ENCODE assay signal across 18 cellular contexts in genomic region chr18:76633504-76634259, GRCh38.
"Had no signal": no experiment of that assay in that cellular context is flagged by ENCODE, and none has a peak within 500 bp of the region (broad histone marks: within the 10 kb centered on the region; RNA-seq: fewer than 3 reads in every experiment).

No MANE protein-coding gene starts in this region.

- H3K27me3 ChIP-seq: dorsolateral prefrontal cortex, gastroesophageal sphincter, heart right ventricle, neutrophil, thyroid gland had no signal

- H3K27ac Mint-ChIP-seq: activated CD8-positive, alpha-beta T cell treated with anti-CD3 and anti-CD28 coated beads, Interleukin-2, amount 10 ng/mL, durations not matched to agents 7 days and 5 days; activated naive CD8-positive, alpha-beta T cell; endodermal cell; natural killer cell; stimulated activated naive B cell treated with anti-CD40 and anti-IgM and Interleukin-4, amounts not matched to agents 10 μg/mL and 1 μg/mL and 100 μg/mL, for 72 hours had no signal

- H3K4me3 ChIP-seq: dorsolateral prefrontal cortex, gastroesophageal sphincter, heart right ventricle, thyroid gland had no signal

- H3K79me2 ChIP-seq: parathyroid adenoma had no signal

- H3K4me1 Mint-ChIP-seq: endodermal cell; natural killer cell; stimulated activated naive B cell treated with anti-CD40 and anti-IgM and Interleukin-4, amounts not matched to agents 10 μg/mL and 1 μg/mL and 100 μg/mL, for 72 hours had no signal

- H2AFZ ChIP-seq: parathyroid adenoma had no signal

- H3K36me3 ChIP-seq: gastroesophageal sphincter, heart right ventricle, neutrophil, thyroid gland had no signal

- DNase-seq: activated CD4-positive, alpha-beta T cell treated with anti-CD3 and anti-CD28 coated beads for 4 hours; activated CD8-positive, alpha-beta memory T cell treated with anti-CD3 and anti-CD28 coated beads, Interleukin-2, amount 50 U/mL, for 4 hours; activated CD8-positive, alpha-beta T cell treated with anti-CD3 and anti-CD28 coated beads, Interleukin-2, amount 10 ng/mL, durations not matched to agents 7 days and 5 days; activated gamma-delta T cell treated with Interleukin-2 at 50 U/mL for 16 hours; activated T-cell treated with anti-CD3 and anti-CD28 coated beads, Interleukin-2, amount 50 U/mL, for 48 hours; amniotic stem cell; dorsolateral prefrontal cortex; endodermal cell; heart right ventricle; mesendoderm; natural killer cell; stimulated activated naive B cell treated with anti-CD40 and anti-IgM and Interleukin-4, amounts not matched to agents 10 μg/mL and 1 μg/mL and 100 μg/mL, for 72 hours; thyroid gland had no signal

- H3K4me3 Mint-ChIP-seq: activated CD8-positive, alpha-beta T cell treated with anti-CD3 and anti-CD28 coated beads, Interleukin-2, amount 10 ng/mL, durations not matched to agents 7 days and 5 days; activated naive CD8-positive, alpha-beta T cell; endodermal cell; natural killer cell; stimulated activated naive B cell treated with anti-CD40 and anti-IgM and Interleukin-4, amounts not matched to agents 10 μg/mL and 1 μg/mL and 100 μg/mL, for 72 hours had no signal

- H3K27ac ChIP-seq: dorsolateral prefrontal cortex, gastroesophageal sphincter, heart right ventricle, neutrophil, parathyroid adenoma, thyroid gland, VCaP had no signal

- ATAC-seq: activated CD8-positive, alpha-beta T cell treated with anti-CD3 and anti-CD28 coated beads, Interleukin-2, amount 10 ng/mL, durations not matched to agents 7 days and 5 days; gastroesophageal sphincter; heart right ventricle; natural killer cell; stimulated activated naive B cell treated with anti-CD40 and anti-IgM and Interleukin-4, amounts not matched to agents 10 μg/mL and 1 μg/mL and 100 μg/mL, for 72 hours had no signal

- H3K4me1 ChIP-seq: gastroesophageal sphincter, heart right ventricle, parathyroid adenoma, thyroid gland had no signal

- H3K9me3 ChIP-seq: gastroesophageal sphincter, neutrophil, thyroid gland had no signal

- H3K36me3 Mint-ChIP-seq: activated naive CD8-positive, alpha-beta T cell; natural killer cell; stimulated activated naive B cell treated with anti-CD40 and anti-IgM and Interleukin-4, amounts not matched to agents 10 μg/mL and 1 μg/mL and 100 μg/mL, for 72 hours had no signal

- H3K9me3 Mint-ChIP-seq: natural killer cell had no signal

- H3K9ac ChIP-seq: parathyroid adenoma had no signal
